In the genomic region with DNA sequence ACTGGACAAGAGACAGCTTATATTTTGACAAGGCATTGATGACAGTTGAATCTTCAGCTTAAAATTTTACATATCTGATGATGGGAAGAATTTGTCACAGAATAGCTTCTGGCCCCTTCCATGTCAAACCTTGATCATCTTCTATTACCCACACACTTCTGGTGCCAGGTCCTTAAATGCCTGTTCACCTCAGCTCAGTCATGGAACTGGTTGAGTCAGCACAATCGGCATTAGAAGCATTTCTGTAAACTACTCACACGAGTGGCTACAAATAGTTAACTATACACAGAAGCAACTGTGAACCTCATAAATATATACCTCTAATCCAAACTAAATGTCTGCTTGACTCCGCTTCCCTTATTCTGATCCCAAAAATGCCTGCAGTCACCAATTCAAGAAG, we compare ENCODE assay signal across 17 cellular contexts.
"Had no signal": no experiment of that assay in that cellular context is flagged by ENCODE, and none has a peak within 500 bp of the region (broad histone marks: within the 10 kb centered on the region; RNA-seq: fewer than 3 reads in every experiment).

No MANE protein-coding gene starts in this region.

- H3K27me3 ChIP-seq: gastroesophageal sphincter, thyroid gland had no signal

- H3K4me3 ChIP-seq: gastroesophageal sphincter, left ventricle myocardium inferior, thyroid gland had no signal

- H3K36me3 ChIP-seq: gastroesophageal sphincter, left ventricle myocardium inferior, thyroid gland had no signal

- H3K9me3 ChIP-seq: gastroesophageal sphincter, left ventricle myocardium inferior, thyroid gland had no signal

- DNase-seq: activated CD4-positive, alpha-beta T cell treated with anti-CD3 and anti-CD28 coated beads for 48 hours; activated CD8-positive, alpha-beta T cell treated with anti-CD3 and anti-CD28 coated beads for 36 hours; activated effector memory CD4-positive, alpha-beta T cell treated with Interleukin-2 at 50 U/mL for 16 hours; activated T-cell treated with anti-CD3 and anti-CD28 coated beads, Interleukin-2, amount 50 U/mL, for 4 hours; amniotic stem cell; effector CD8-positive, alpha-beta T cell; left ventricle myocardium inferior; naive thymus-derived CD4-positive, alpha-beta T cell; stimulated activated CD4-positive, alpha-beta T cell treated with anti-CD3 and anti-CD28 coated beads, Interleukin-15, amount 100 ng/mL, for 24 hours; stimulated activated CD4-positive, alpha-beta T cell treated with anti-CD3 and anti-CD28 coated beads, Interleukin-4, amount 100 ng/mL, for 1 hour; stimulated activated naive B cell treated with anti-CD40 and anti-IgM and Interleukin-4, amounts not matched to agents 10 μg/mL and 1 μg/mL and 100 μg/mL, for 72 hours; T-helper 17 cell; thyroid gland had no signal

- H3K9ac ChIP-seq: parathyroid adenoma had no signal

- H3K4me1 ChIP-seq: parathyroid adenoma had no signal

- ATAC-seq: activated CD8-positive, alpha-beta T cell treated with anti-CD3 and anti-CD28 coated beads for 36 hours; activated naive CD4-positive, alpha-beta T cell treated with anti-CD3 and anti-CD28 coated beads, Interleukin-2, amount 50 U/mL, for 72 hours; activated T-cell treated with anti-CD3 and anti-CD28 coated beads, Interleukin-2, amount 50 U/mL, for 4 hours; gastroesophageal sphincter; naive thymus-derived CD4-positive, alpha-beta T cell; stimulated activated naive B cell treated with anti-CD40 and anti-IgM and Interleukin-4, amounts not matched to agents 10 μg/mL and 1 μg/mL and 100 μg/mL, for 72 hours; T-helper 17 cell; WTC11 had no signal
